Comparison of ENCODE assay signal across 18 cellular contexts in the genomic region with DNA sequence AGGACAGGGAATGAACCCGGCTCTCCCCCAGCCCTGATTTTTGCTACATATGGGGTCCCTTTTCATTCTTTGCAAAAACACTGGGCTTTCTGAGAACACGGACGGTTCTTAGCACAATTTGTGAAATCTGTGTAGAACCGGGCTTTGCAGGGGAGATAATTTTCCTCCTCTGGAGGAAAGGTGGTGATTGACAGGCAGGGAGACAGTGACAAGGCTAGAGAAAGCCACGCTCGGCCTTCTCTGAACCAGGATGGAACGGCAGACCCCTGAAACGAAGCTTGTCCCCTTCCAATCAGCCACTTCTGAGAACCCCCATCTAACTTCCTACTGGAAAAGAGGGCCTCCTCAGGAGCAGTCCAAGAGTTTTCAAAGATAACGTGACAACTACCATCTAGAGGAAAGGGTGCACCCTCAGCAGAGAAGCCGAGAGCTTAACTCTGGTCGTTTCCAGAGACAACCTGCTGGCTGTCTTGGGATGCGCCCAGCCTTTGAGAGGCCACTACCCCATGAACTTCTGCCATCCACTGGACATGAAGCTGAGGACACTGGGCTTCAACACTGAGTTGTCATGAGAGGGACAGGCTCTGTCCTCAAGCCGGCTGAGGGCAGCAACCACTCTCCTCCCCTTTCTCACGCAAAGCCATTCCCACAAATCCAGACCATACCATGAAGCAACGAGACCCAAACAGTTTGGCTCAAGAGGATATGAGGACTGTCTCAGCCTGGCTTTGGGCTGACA. TPM values are rescaled to one million over a fixed set of nuclear protein-coding genes. Genes with fewer than 3 reads are reported as not detected.
DNase-seq lines count a peak whose midpoint lies in the region; ATAC-seq, FAIRE-seq and TF ChIP-seq lines count a peak whose summit lies in the region.
"Had no signal": no experiment of that assay in that cellular context is flagged by ENCODE, and none has a peak within 500 bp of the region (broad histone marks: within the 10 kb centered on the region; RNA-seq: fewer than 3 reads in every experiment).

No MANE protein-coding gene starts in this region.

- CTCF ChIA-PET in MCF 10A (lab: Yijun Ruan, JAX) (interaction anchor here (0.7 to 5.7 kb wide), 3 partner anchors 22 to 383 kb away, joined by 4 to 20 read pairs (median 6); no protein-coding TSS in a partner anchor), RWPE1 (lab: Yijun Ruan, JAX) (interaction anchor here (0.8 to 1.5 kb wide), 4 partner anchors 26 to 560 kb away, joined by 4 to 6 read pairs (median 4); no protein-coding TSS in a partner anchor)

- H3K4me1 ChIP-seq in breast epithelium = no peaks in the 10 kb centered on the region
- no peaks in the 10 kb centered on the region for H3K4me1 ChIP-seq in foreskin keratinocyte
- no peaks in the 10 kb centered on the region for H3K4me1 ChIP-seq in tibial nerve

- DNase-seq in MCF 10A (ENCODE audit: unreplicated experiment) = no peak
- no peak for DNase-seq in breast epithelium (ENCODE audit: low spot score in 2 of 2)
- no peak for DNase-seq in RWPE1 (ENCODE audit: low spot score)
- DNase-seq in iPS-NIHi7 (ENCODE audit: extremely low spot score) = peak; percentile 3
- peak; percentile 8 for DNase-seq in urothelium cell line (ENCODE audit: low spot score)
- no peak for DNase-seq in foreskin keratinocyte
- no peak for DNase-seq in tibial nerve (ENCODE audit: low spot score in 2 of 2)
- DNase-seq: DND-41, GDM1, GOT3, KG1, NCI-H1105, NCI-H1694 treated with DMSO at 0.1 percent for 48 hours, NCI-H69, PC-3 had no signal

- no peaks in the 10 kb centered on the region for H3K4me1 Mint-ChIP-seq in MCF 10A (ENCODE audit: insufficient read depth, unreplicated experiment)

- TF ChIP-seq CTCF in MCF 10A (IDR thresholded peaks at IDR 0.05; ENCODE audit: unreplicated experiment) (no peak), breast epithelium (IDR thresholded peaks at IDR 0.05) (no peak), RWPE1 (conservative IDR thresholded peaks at IDR 0.05; ENCODE audit: low read depth) (no peak), foreskin keratinocyte (conservative IDR thresholded peaks at IDR 0.05) (no peak), tibial nerve (IDR thresholded peaks at IDR 0.05) (no peak)

- POLR2A ChIA-PET in MCF 10A (lab: Yijun Ruan, JAX) = interaction anchor here (1.6 kb wide), 1 partner anchor 36 kb away, joined by 4 read pairs; no protein-coding TSS in a partner anchor
- POLR2A ChIA-PET in RWPE1 (lab: Yijun Ruan, JAX; ENCODE audit: low non-redundant PET) = no interaction called here

- H3K4me3 ChIP-seq in breast epithelium (no peak overlapping the region), tibial nerve (no peak overlapping the region)

- intact Hi-C loops in MCF 10A (cut with micrococcal nuclease) (no loop called here), breast epithelium (cut with DNase I; ENCODE audit: low total_unique reads) (no loop called here)

- no TSS peak for BruUV-seq in MCF 10A (replicated peaks; lab: Mats Ljungman, UMichigan)

- no peaks in the 10 kb centered on the region for H3K27me3 Mint-ChIP-seq in MCF 10A (ENCODE audit: insufficient read depth, unreplicated experiment)

- peaks cover 11 to 14% of the 10 kb centered on the region in 2 donors for H3K9me3 ChIP-seq in breast epithelium
- peaks cover 0 to 13% (median 2%) of the 10 kb centered on the region in 4 donors for H3K9me3 ChIP-seq in tibial nerve

- FAIRE-seq in urothelium cell line (lab: Jason Lieb, UNC) = peak; percentile 72

- H3K27ac Mint-ChIP-seq in MCF 10A (ENCODE audit: low read depth, unreplicated experiment) = peak overlapping the region; percentile 16
- H3K27ac Mint-ChIP-seq: CD8-positive, alpha-beta T cell had no signal

- WGBS in tibial nerve, 2 donors = 85% methylated on average over 15 of the region's 15 CpGs

- H3K36me3 Mint-ChIP-seq in MCF 10A (ENCODE audit: insufficient read depth, unreplicated experiment) = peaks cover 29% of the 10 kb centered on the region

- no peak overlapping the region for H3K4me3 Mint-ChIP-seq in MCF 10A (ENCODE audit: unreplicated experiment)
- H3K4me3 Mint-ChIP-seq: CD8-positive, alpha-beta T cell had no signal

- ATAC-seq in foreskin keratinocyte = no peak
- ATAC-seq: CD8-positive, alpha-beta T cell; PC-3; Right ventricle myocardium inferior had no signal

- H3K36me3 ChIP-seq in breast epithelium (no peaks in the 10 kb centered on the region), tibial nerve (peaks cover 2 to 57% (median 9%) of the 10 kb centered on the region in 3 donors)

- peaks cover 5% of the 10 kb centered on the region for H3K9me3 Mint-ChIP-seq in MCF 10A (ENCODE audit: unreplicated experiment)

- TF ChIP-seq EP300 in tibial nerve (IDR thresholded peaks at IDR 0.05) = no peak

- no peak overlapping the region for H3K27ac ChIP-seq in breast epithelium
- peak overlapping the region; percentile 18 for H3K27ac ChIP-seq in RWPE1
- no peak overlapping the region for H3K27ac ChIP-seq in foreskin keratinocyte
- no peak overlapping the region for H3K27ac ChIP-seq in tibial nerve

- H3K27me3 ChIP-seq in breast epithelium (no peaks in the 10 kb centered on the region), foreskin keratinocyte (peaks cover 1% of the 10 kb centered on the region), tibial nerve (no peaks in the 10 kb centered on the region)

- TF ChIP-seq POLR2A in breast epithelium (IDR thresholded peaks at IDR 0.05) = no peak
- TF ChIP-seq POLR2A in tibial nerve (IDR thresholded peaks at IDR 0.05) = no peak

RNA-seq across cellular contexts. Expression of gene ZBP1, which starts 28.8 kb away (rescaled TPM):
- total RNA-seq in MCF 10A (2022) (not detected in 2 replicates), breast epithelium (1 to 10 TPM in 1 of 3 donors, under 1 TPM in 1, not detected in 1; 0.73 to 2.4 TPM), foreskin keratinocyte (not detected in 2 replicates), tibial nerve (1 to 10 TPM in 1 of 4 donors, under 1 TPM in 1, not detected in 2; 0.78 to 3.6 TPM)
- 0.08 TPM in 1 of 2 replicates, not detected in the other for polyA plus RNA-seq in foreskin keratinocyte
- total RNA-seq: PC-3 had no signal
- polyA plus RNA-seq: BJ had no signal

Comparison
In these comparisons a context has a peak if more than half of its experiments do, and no peak if none do; other contexts are left out.
1. DNase-seq: peak in iPS-NIHi7 (single experiment) and urothelium cell line (single experiment); none in MCF 10A (single experiment), breast epithelium (0 of 2), RWPE1 (single experiment), foreskin keratinocyte (0 of 2) and tibial nerve (0 of 2).